In genomic region chr17:78414178-78415162, GRCh38 we compare ENCODE assay signal across 9 cellular contexts. TPM values are rescaled to one million over a fixed set of nuclear protein-coding genes. Genes with fewer than 3 reads are reported as not detected.
DNase-seq lines count a peak whose midpoint lies in the region; ATAC-seq lines count a peak whose summit lies in the region.
"Had no signal": no experiment of that assay in that cellular context is flagged by ENCODE, and none has a peak within 500 bp of the region (broad histone marks: within the 10 kb centered on the region; RNA-seq: fewer than 3 reads in every experiment).

No MANE protein-coding gene starts in this region.

- H3K79me1 ChIP-seq in mesendoderm (ENCODE audit: low read length): peaks cover 20% of the 10 kb centered on the region

- no peak overlapping the region for H2BK15ac ChIP-seq in mesendoderm (replicated peaks; ENCODE audit: low read depth)

- peaks cover 30% of the 10 kb centered on the region for H3K79me2 ChIP-seq in mesendoderm (ENCODE audit: control insufficient read depth, insufficient read depth, low read length)

- no peak overlapping the region for H4K5ac ChIP-seq in mesendoderm (ENCODE audit: low read length)

- no peaks in the 10 kb centered on the region for H3K27me3 ChIP-seq in mesendoderm (ENCODE audit: insufficient read depth, low read length, poor library complexity)
- H3K27me3 ChIP-seq: pancreas had no signal

- no peak overlapping the region for H4K8ac ChIP-seq in mesendoderm (ENCODE audit: low read depth, low read length)

- WGBS in mesendoderm (ENCODE audit: extremely low coverage, insufficient coverage, low lambda C conversion rate): no CpG with 5 or more reads among the region's 34 CpGs

- peak overlapping the region; percentile 95 for H3K27ac Mint-ChIP-seq in T-helper 17 cell

- no peaks in the 10 kb centered on the region for H3K4me1 ChIP-seq in mesendoderm (ENCODE audit: control insufficient read depth, low read depth, low read length)

- no peak overlapping the region for H3K18ac ChIP-seq in mesendoderm (ENCODE audit: low read length)

- H3K9me3 ChIP-seq in T-helper 17 cell (ENCODE audit: control insufficient read depth, low read length, poor library complexity, severe bottlenecking): no peaks in the 10 kb centered on the region
- H3K9me3 ChIP-seq: pancreas had no signal

- H3K56ac ChIP-seq in mesendoderm (ENCODE audit: low read length): peak overlapping the region; percentile 19

- H3K9ac ChIP-seq in mesendoderm (ENCODE audit: low read length): no peak overlapping the region

- H2BK5ac ChIP-seq in mesendoderm (ENCODE audit: low read length): no peak overlapping the region

- no peak overlapping the region for H2BK120ac ChIP-seq in mesendoderm (ENCODE audit: low read depth, low read length)

- H3K4me2 ChIP-seq in mesendoderm (ENCODE audit: low read length): no peak overlapping the region

- H3K4me3 Mint-ChIP-seq in T-helper 17 cell: peak overlapping the region; percentile 81

- no peak overlapping the region for H3K27ac ChIP-seq in mesendoderm (ENCODE audit: low read depth, low read length)

- H3K23ac ChIP-seq in mesendoderm (ENCODE audit: low read length): no peak overlapping the region

- no peaks in the 10 kb centered on the region for H3K36me3 Mint-ChIP-seq in T-helper 17 cell (ENCODE audit: low read depth)

- DNase-seq in T-helper 17 cell (peak in 2 of 3 donors; percentile 43 to 57), mesendoderm (no peak), hepatic stellate cell (ENCODE audit: low spot score) (no peak), KG1 (lab: John Stamatoyannopoulos, UW) (no peak), mucosa of gallbladder (ENCODE audit: low spot score) (no peak)
- DNase-seq in activated naive CD4-positive, alpha-beta T cell treated with Interleukin-2 at 50 U/mL for 16 hours: peak; percentile 60
- DNase-seq in stimulated activated CD8-positive, alpha-beta memory T cell treated with anti-CD3 and anti-CD28 coated beads, Interleukin-4, amount 100 ng/mL, for 48 hours: peak; percentile 61

- H3K4me3 ChIP-seq in mesendoderm (ENCODE audit: low read length): no peak overlapping the region
- H3K4me3 ChIP-seq: pancreas had no signal

- H3K36me3 ChIP-seq in mesendoderm (ENCODE audit: control insufficient read depth, insufficient read depth, low read length): no peaks in the 10 kb centered on the region

- no peak overlapping the region for H3K4ac ChIP-seq in mesendoderm (ENCODE audit: low read depth, low read length)

- no peaks in the 10 kb centered on the region for H3K27me3 Mint-ChIP-seq in T-helper 17 cell

- peak; percentile 77 for ATAC-seq in T-helper 17 cell
- ATAC-seq in GM19397 (IDR thresholded peaks at IDR 0.05; ENCODE audit: unreplicated experiment): no peak
- ATAC-seq: pancreas had no signal

- H3K4me1 Mint-ChIP-seq in T-helper 17 cell: peaks cover 46% of the 10 kb centered on the region

- no peak overlapping the region for H2AK5ac ChIP-seq in mesendoderm (ENCODE audit: low read length)

RNA-seq across cellular contexts. Expression of gene PGS1, which starts 36.0 kb away (rescaled TPM):
- total RNA-seq in T-helper 17 cell (10 to 100 TPM; 47.5 to 54.9 TPM), mucosa of gallbladder (40.4 TPM)
- polyA plus RNA-seq in mesendoderm (2013, experiment 1 of 2): 24.0 TPM
- 23.5 TPM for polyA plus RNA-seq in mesendoderm (2013, experiment 2 of 2)

RNA-seq across cellular contexts. Expression of gene SOCS3, which starts 54.6 kb away (rescaled TPM):
- 100 to 1,000 TPM; 119 to 197 TPM for total RNA-seq in T-helper 17 cell
- 11.2 TPM for polyA plus RNA-seq in mesendoderm (2013, experiment 1 of 2)
- polyA plus RNA-seq in mesendoderm (2013, experiment 2 of 2): 11.0 TPM
- total RNA-seq in mucosa of gallbladder: 11.9 TPM

Comparison
In these comparisons a context has a peak if more than half of its experiments do, and no peak if none do; other contexts are left out.
1. DNase-seq: peak in T-helper 17 cell (2 of 3), activated naive CD4-positive, alpha-beta T cell treated with Interleukin-2 at 50 U/mL for 16 hours (single experiment) and stimulated activated CD8-positive, alpha-beta memory T cell treated with anti-CD3 and anti-CD28 coated beads, Interleukin-4, amount 100 ng/mL, for 48 hours (single experiment); none in mesendoderm (single experiment), hepatic stellate cell (single experiment), KG1 (single experiment) and mucosa of gallbladder (single experiment).